ENCODE assay signal across 11 cellular contexts in genomic region chr11:124919836-124920755, GRCh38. TPM values are rescaled to one million over a fixed set of nuclear protein-coding genes. Genes with fewer than 3 reads are reported as not detected.
DNase-seq lines count a peak whose midpoint lies in the region; ATAC-seq and TF ChIP-seq lines count a peak whose summit lies in the region.
"Had no signal": no experiment of that assay in that cellular context is flagged by ENCODE, and none has a peak within 500 bp of the region (broad histone marks: within the 10 kb centered on the region; RNA-seq: fewer than 3 reads in every experiment).

No MANE protein-coding gene starts in this region.

- H3K9me3 Mint-ChIP-seq in T-cell = no peaks in the 10 kb centered on the region
- H3K9me3 Mint-ChIP-seq: activated CD4-positive, alpha-beta memory T cell treated with anti-CD3 and anti-CD28 coated beads for 36 hours had no signal

- H3K27me3 ChIP-seq in iPS-18a (ENCODE audit: control insufficient read depth, insufficient read depth, low read length) (peaks cover 60% of the 10 kb centered on the region), rectal smooth muscle tissue (ENCODE audit: control insufficient read depth, insufficient read depth, low read length) (peaks cover 2% of the 10 kb centered on the region)
- H3K27me3 ChIP-seq: ovary had no signal

- DNase-seq in DMS 273 (lab: John Stamatoyannopoulos, UW; ENCODE audit: unreplicated experiment) = peak; percentile 90
- no peak for DNase-seq in T-cell
- DNase-seq in GM10266 (ENCODE audit: extremely low spot score) = no peak
- no peak for DNase-seq in NCI-H1048 (lab: John Stamatoyannopoulos, UW)

- CTCF ChIA-PET in T-cell (lab: Charles Lee) = interaction anchor here (0.5 to 1.5 kb wide), 8 partner anchors 20 to 945 kb away, joined by 3 to 12 read pairs (median 4); no protein-coding TSS in a partner anchor

- H3K27me3 Mint-ChIP-seq in T-cell = peaks cover 3% of the 10 kb centered on the region in 2 donors
- H3K27me3 Mint-ChIP-seq: activated CD4-positive, alpha-beta memory T cell treated with anti-CD3 and anti-CD28 coated beads for 36 hours had no signal

- H3K4me1 ChIP-seq in iPS-18a (ENCODE audit: control insufficient read depth, low read depth, low read length) = no peaks in the 10 kb centered on the region
- H3K4me1 ChIP-seq in rectal smooth muscle tissue (ENCODE audit: control insufficient read depth, insufficient read depth, low read length) = peaks cover 2% of the 10 kb centered on the region

- H3K36me3 Mint-ChIP-seq in T-cell = no peaks in the 10 kb centered on the region
- H3K36me3 Mint-ChIP-seq: activated CD4-positive, alpha-beta memory T cell treated with anti-CD3 and anti-CD28 coated beads for 36 hours had no signal

- no peak for TF ChIP-seq CTCF in GM10266 (IDR thresholded peaks at IDR 0.05; ENCODE audit: control insufficient read depth, insufficient read depth, low read depth, missing control alignments)

- ATAC-seq in T-cell (replicated peaks in 1 of 4) (no peak), GM21390 (IDR thresholded peaks at IDR 0.05; ENCODE audit: unreplicated experiment) (no peak), GM18909 (IDR thresholded peaks at IDR 0.05; ENCODE audit: poor library complexity, unreplicated experiment) (no peak)

- H3K9ac ChIP-seq in iPS-18a (ENCODE audit: low read length) (no peak overlapping the region), rectal smooth muscle tissue (ENCODE audit: low read length) (no peak overlapping the region)

- peak overlapping the region in 1 of 2 donors; percentile 70 for H3K27ac Mint-ChIP-seq in T-cell

- H3K27ac ChIP-seq in iPS-18a (ENCODE audit: low read length) (no peak overlapping the region), rectal smooth muscle tissue (ENCODE audit: low read depth, low read length) (no peak overlapping the region)
- H3K27ac ChIP-seq: ovary had no signal

- H3K4me3 ChIP-seq in iPS-18a (ENCODE audit: low read length) (peak overlapping the region; percentile 53), rectal smooth muscle tissue (ENCODE audit: low read length) (peak overlapping the region; percentile 51)

- peaks cover 24 to 28% (median 25%) of the 10 kb centered on the region in 3 donors for H3K4me1 Mint-ChIP-seq in T-cell

- POLR2A ChIA-PET in T-cell (lab: Charles Lee) = interaction anchor here (1.0 kb wide), 2 partner anchors 23 to 33 kb away, joined by 3 to 4 read pairs; partner anchors contain the start of gene ROBO4 (in 1 of the 2)

- no peaks in the 10 kb centered on the region for H3K36me3 ChIP-seq in iPS-18a (ENCODE audit: control insufficient read depth, low read depth, low read length)
- H3K36me3 ChIP-seq in rectal smooth muscle tissue (ENCODE audit: control insufficient read depth, insufficient read depth, low read length) = no peaks in the 10 kb centered on the region
- H3K36me3 ChIP-seq: ovary had no signal

- H3K4me3 Mint-ChIP-seq in T-cell = peak overlapping the region in 2 of 3 donors; percentile 65 to 73

- H3K9me3 ChIP-seq in iPS-18a (ENCODE audit: control insufficient read depth, low read depth, low read length) = no peaks in the 10 kb centered on the region
- H3K9me3 ChIP-seq: ovary had no signal

RNA-seq across cellular contexts. Expression of gene HEPN1, which starts 1.0 kb away (rescaled TPM):
- total RNA-seq in T-cell = not detected
- total RNA-seq: activated CD4-positive, alpha-beta memory T cell treated with anti-CD3 and anti-CD28 coated beads for 36 hours; SK-MEL-5 had no signal

RNA-seq across cellular contexts. Expression of gene HEPACAM, which starts 15.8 kb away (rescaled TPM):
- not detected for total RNA-seq in T-cell
- total RNA-seq: activated CD4-positive, alpha-beta memory T cell treated with anti-CD3 and anti-CD28 coated beads for 36 hours; SK-MEL-5 had no signal

RNA-seq across cellular contexts. Expression of gene ROBO4, which starts 22.4 kb away (rescaled TPM):
- total RNA-seq in T-cell = under 1 TPM in 3 of 5 donors, not detected in 2; 0.41 to 0.59 (median 0.50) TPM
- total RNA-seq: activated CD4-positive, alpha-beta memory T cell treated with anti-CD3 and anti-CD28 coated beads for 36 hours; SK-MEL-5 had no signal

RNA-seq across cellular contexts. Expression of gene CCDC15, which starts 33.9 kb away (rescaled TPM):
- 1 to 10 TPM; 1.4 to 3.4 (median 2.1) TPM for total RNA-seq in T-cell

RNA-seq across cellular contexts. Expression of gene ROBO3, which starts 54.9 kb away (rescaled TPM):
- 10 to 100 TPM; 10.2 to 24.7 (median 17.7) TPM for total RNA-seq in T-cell
